ENCODE assay signal across 14 cellular contexts in the genomic region with DNA sequence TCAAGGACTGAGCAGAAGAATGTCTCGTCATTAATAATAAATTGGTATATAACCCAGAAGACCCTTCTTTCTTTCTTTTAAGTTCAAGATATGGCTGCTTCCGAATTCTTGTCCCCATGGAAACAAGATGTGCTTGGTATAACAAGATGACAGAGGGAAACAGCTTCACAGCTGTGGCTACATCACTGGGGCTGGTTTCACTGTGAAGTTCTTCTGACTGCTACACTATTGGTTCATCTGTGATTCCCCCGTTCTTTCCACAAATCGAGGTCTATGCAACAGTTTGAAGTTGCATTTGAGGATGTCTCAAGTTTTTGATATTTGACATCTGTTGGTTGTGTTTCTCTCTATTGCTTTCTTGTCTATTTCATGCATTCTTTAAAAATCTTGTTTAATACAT. TPM values are rescaled to one million over a fixed set of nuclear protein-coding genes. Genes with fewer than 3 reads are reported as not detected.
A peak's percentile ranks its signal among the peaks of the same experiment; 100 is the strongest.
DNase-seq lines count a peak whose midpoint lies in the region; ATAC-seq and TF ChIP-seq lines count a peak whose summit lies in the region.
"Had no signal": no experiment of that assay in that cellular context is flagged by ENCODE, and none has a peak within 500 bp of the region (broad histone marks: within the 10 kb centered on the region; RNA-seq: fewer than 3 reads in every experiment).

No MANE protein-coding gene starts in this region.

- H3K4me3 ChIP-seq in endodermal cell (ENCODE audit: low read length), result no peak overlapping the region
- H3K4me3 ChIP-seq: heart left ventricle had no signal

- H3K9me3 ChIP-seq in endodermal cell (ENCODE audit: control insufficient read depth, low read length), result no peaks in the 10 kb centered on the region
- H3K9me3 ChIP-seq: heart left ventricle had no signal

- peak; percentile 74 for ATAC-seq in GM19395 (IDR thresholded peaks at IDR 0.05; ENCODE audit: unreplicated experiment)
- ATAC-seq in natural killer cell treated with Interleukin-12 subunit alpha and Interleukin-12 subunit beta and Interleukin-15 and Interleukin-18, amount 100 ng/mL, for 72 hours, result peak; percentile 95 to 97

- no peak overlapping the region for H3K27ac ChIP-seq in endodermal cell (ENCODE audit: low read depth, low read length)
- H3K27ac ChIP-seq: heart left ventricle, KMS-11, VCaP had no signal

- H3K27me3 Mint-ChIP-seq in activated naive CD8-positive, alpha-beta T cell treated with anti-CD3 and anti-CD28 coated beads for 36 hours, result no peaks in the 10 kb centered on the region
- no peaks in the 10 kb centered on the region for H3K27me3 Mint-ChIP-seq in natural killer cell treated with Interleukin-12 subunit alpha and Interleukin-12 subunit beta and Interleukin-15 and Interleukin-18, amount 100 ng/mL, for 72 hours
- no peaks in the 10 kb centered on the region for H3K27me3 Mint-ChIP-seq in endodermal cell (ENCODE audit: insufficient read depth)

- no peaks in the 10 kb centered on the region for H3K27me3 ChIP-seq in endodermal cell (ENCODE audit: control insufficient read depth, insufficient read depth, low read length, poor library complexity, severe bottlenecking)
- H3K27me3 ChIP-seq: heart left ventricle had no signal

- no peak overlapping the region for H3K9ac ChIP-seq in endodermal cell (ENCODE audit: extremely low read depth, low read length, poor library complexity, severe bottlenecking)
- H3K9ac ChIP-seq: KMS-11 had no signal

- no peak for TF ChIP-seq CTCF in endodermal cell (conservative IDR thresholded peaks at IDR 0.05)

- no peaks in the 10 kb centered on the region for H3K4me1 ChIP-seq in endodermal cell (ENCODE audit: control insufficient read depth, insufficient read depth, low read length)

- no peak overlapping the region for H3K4me3 Mint-ChIP-seq in activated naive CD8-positive, alpha-beta T cell treated with anti-CD3 and anti-CD28 coated beads for 36 hours
- peak overlapping the region; percentile 47 for H3K4me3 Mint-ChIP-seq in natural killer cell treated with Interleukin-12 subunit alpha and Interleukin-12 subunit beta and Interleukin-15 and Interleukin-18, amount 100 ng/mL, for 72 hours
- H3K4me3 Mint-ChIP-seq in endodermal cell, result no peak overlapping the region

- DNase-seq in MV-4-11 (lab: John Stamatoyannopoulos, UW), result peak; percentile 19
- DNase-seq in activated naive CD8-positive, alpha-beta T cell treated with anti-CD3 and anti-CD28 coated beads for 36 hours, result peak; percentile 49
- DNase-seq in natural killer cell treated with Interleukin-12 subunit alpha and Interleukin-12 subunit beta and Interleukin-15 and Interleukin-18, amount 100 ng/mL, for 72 hours (ENCODE audit: low spot score), result peak; percentile 87
- no peak for DNase-seq in NCI-H1105 (lab: John Stamatoyannopoulos, UW)
- DNase-seq in NCI-H146 treated with DMSO at 0.1 percent for 48 hours (lab: John Stamatoyannopoulos, UW; ENCODE audit: unreplicated experiment), result no peak
- DNase-seq in endodermal cell, result no peak
- DNase-seq: aorta, heart left ventricle, NCI-H226, occipital lobe had no signal

- H3K36me3 ChIP-seq in endodermal cell (ENCODE audit: control insufficient read depth, insufficient read depth, low read length), result no peaks in the 10 kb centered on the region
- H3K36me3 ChIP-seq: heart left ventricle had no signal

- WGBS in endodermal cell (ENCODE audit: insufficient coverage in 1 of 2, insufficient read length in 1 of 2), 2 experiments, result 86 to 94% methylated on average over 1 to 4 of the region's 4 CpGs

- peaks cover 45% of the 10 kb centered on the region for H3K4me1 Mint-ChIP-seq in activated naive CD8-positive, alpha-beta T cell treated with anti-CD3 and anti-CD28 coated beads for 36 hours
- peaks cover 48 to 52% of the 10 kb centered on the region in 2 donors for H3K4me1 Mint-ChIP-seq in natural killer cell treated with Interleukin-12 subunit alpha and Interleukin-12 subunit beta and Interleukin-15 and Interleukin-18, amount 100 ng/mL, for 72 hours (ENCODE audit: low read depth in 2 of 2)
- peaks cover 5% of the 10 kb centered on the region for H3K4me1 Mint-ChIP-seq in endodermal cell

- H3K9me3 Mint-ChIP-seq in activated naive CD8-positive, alpha-beta T cell treated with anti-CD3 and anti-CD28 coated beads for 36 hours, result peaks cover 2% of the 10 kb centered on the region
- H3K9me3 Mint-ChIP-seq in natural killer cell treated with Interleukin-12 subunit alpha and Interleukin-12 subunit beta and Interleukin-15 and Interleukin-18, amount 100 ng/mL, for 72 hours, result peaks cover 3% of the 10 kb centered on the region
- no peaks in the 10 kb centered on the region for H3K9me3 Mint-ChIP-seq in endodermal cell

- H3K36me3 Mint-ChIP-seq in activated naive CD8-positive, alpha-beta T cell treated with anti-CD3 and anti-CD28 coated beads for 36 hours, result no peaks in the 10 kb centered on the region
- H3K36me3 Mint-ChIP-seq in natural killer cell treated with Interleukin-12 subunit alpha and Interleukin-12 subunit beta and Interleukin-15 and Interleukin-18, amount 100 ng/mL, for 72 hours, result peaks cover 6% of the 10 kb centered on the region
- H3K36me3 Mint-ChIP-seq in endodermal cell (ENCODE audit: low read depth), result no peaks in the 10 kb centered on the region

- peak overlapping the region; percentile 73 for H3K27ac Mint-ChIP-seq in activated naive CD8-positive, alpha-beta T cell treated with anti-CD3 and anti-CD28 coated beads for 36 hours
- peak overlapping the region; percentile 70 to 93 for H3K27ac Mint-ChIP-seq in natural killer cell treated with Interleukin-12 subunit alpha and Interleukin-12 subunit beta and Interleukin-15 and Interleukin-18, amount 100 ng/mL, for 72 hours
- no peak overlapping the region for H3K27ac Mint-ChIP-seq in endodermal cell

RNA-seq across cellular contexts. Expression of gene DTHD1, which starts 12.3 kb away (rescaled TPM):
- under 1 TPM; 0.08 to 0.12 TPM for total RNA-seq in activated naive CD8-positive, alpha-beta T cell treated with anti-CD3 and anti-CD28 coated beads for 36 hours
- total RNA-seq in natural killer cell treated with Interleukin-12 subunit alpha and Interleukin-12 subunit beta and Interleukin-15 and Interleukin-18, amount 100 ng/mL, for 72 hours, result 10 to 100 TPM; 12.1 to 12.9 TPM
- not detected for total RNA-seq in endodermal cell
- polyA plus RNA-seq in endodermal cell (2013, experiment 1 of 2), result not detected
- polyA plus RNA-seq in endodermal cell (2013, experiment 2 of 2), result not detected
- total RNA-seq: RPMI7951 had no signal
- polyA plus RNA-seq: aorta, heart left ventricle had no signal

RNA-seq across cellular contexts. Expression of gene ARAP2, which starts 24.8 kb away (rescaled TPM):
- total RNA-seq in activated naive CD8-positive, alpha-beta T cell treated with anti-CD3 and anti-CD28 coated beads for 36 hours, result 10 to 100 TPM; 21.0 to 27.0 TPM
- 100 to 1,000 TPM; 124 to 156 TPM for total RNA-seq in natural killer cell treated with Interleukin-12 subunit alpha and Interleukin-12 subunit beta and Interleukin-15 and Interleukin-18, amount 100 ng/mL, for 72 hours
- total RNA-seq in endodermal cell, result 1 to 10 TPM; 2.2 to 5.5 TPM
- 1.0 TPM for polyA plus RNA-seq in endodermal cell (2013, experiment 1 of 2)
- polyA plus RNA-seq in endodermal cell (2013, experiment 2 of 2), result 1.4 TPM

Comparison
In these comparisons a context has a peak if more than half of its experiments do, and no peak if none do; other contexts are left out.
1. DNase-seq: peak in MV-4-11 (single experiment), activated naive CD8-positive, alpha-beta T cell treated with anti-CD3 and anti-CD28 coated beads for 36 hours (single experiment) and natural killer cell treated with Interleukin-12 subunit alpha and Interleukin-12 subunit beta and Interleukin-15 and Interleukin-18, amount 100 ng/mL, for 72 hours (single experiment); none in NCI-H1105 (single experiment), NCI-H146 treated with DMSO at 0.1 percent for 48 hours (single experiment) and endodermal cell (single experiment).
2. RNA of gene DTHD1, which starts 12.3 kb away (total RNA-seq): 12.1 to 12.9 TPM in natural killer cell treated with Interleukin-12 subunit alpha and Interleukin-12 subunit beta and Interleukin-15 and Interleukin-18, amount 100 ng/mL, for 72 hours; 0.08 to 0.12 TPM in activated naive CD8-positive, alpha-beta T cell treated with anti-CD3 and anti-CD28 coated beads for 36 hours and not detected in endodermal cell; every median in the first group is over 10 times any median in the second.
3. RNA of gene ARAP2, which starts 24.8 kb away (total RNA-seq): 124 to 156 TPM in natural killer cell treated with Interleukin-12 subunit alpha and Interleukin-12 subunit beta and Interleukin-15 and Interleukin-18, amount 100 ng/mL, for 72 hours; 21.0 to 27.0 TPM in activated naive CD8-positive, alpha-beta T cell treated with anti-CD3 and anti-CD28 coated beads for 36 hours and 2.2 to 5.5 TPM in endodermal cell; every median in the first group is over 4 times any median in the second.